In the genomic region with DNA sequence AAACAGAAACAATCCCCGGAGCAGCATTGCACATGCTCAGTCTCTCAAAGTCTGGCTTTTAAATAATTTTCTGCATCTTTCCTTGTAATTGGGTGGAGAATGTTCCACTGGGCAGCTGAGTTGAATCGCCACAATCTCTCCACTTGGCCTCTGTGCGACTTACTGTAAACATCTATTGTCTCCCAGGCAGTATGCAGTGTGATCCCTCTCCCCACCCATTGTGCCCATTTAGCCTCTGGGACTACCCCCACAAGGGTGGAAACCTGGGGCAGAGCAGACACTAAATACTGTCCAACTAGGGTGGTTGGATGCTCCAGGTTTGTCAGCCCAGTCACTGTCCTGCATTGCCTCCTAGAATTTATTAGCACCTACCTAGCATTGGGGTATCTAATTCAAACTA, we compare ENCODE assay signal across 22 cellular contexts.
DNase-seq lines count a peak whose midpoint lies in the region; ATAC-seq and TF ChIP-seq lines count a peak whose summit lies in the region.
"Had no signal": no experiment of that assay in that cellular context is flagged by ENCODE, and none has a peak within 500 bp of the region (broad histone marks: within the 10 kb centered on the region; RNA-seq: fewer than 3 reads in every experiment).

No MANE protein-coding gene starts in this region.

- H3K4me3 Mint-ChIP-seq in activated CD4-positive, alpha-beta T cell treated with anti-CD3 and anti-CD28 coated beads for 36 hours: no peak overlapping the region
- H3K4me3 Mint-ChIP-seq in CD8-positive, alpha-beta memory T cell: peak overlapping the region in 6 of 7 donors; percentile 8 to 70 (median 28)
- H3K4me3 Mint-ChIP-seq in activated CD8-positive, alpha-beta T cell treated with anti-CD3 and anti-CD28 coated beads, Interleukin-2, amount 10 ng/mL, durations not matched to agents 7 days and 5 days: peak overlapping the region; percentile 11
- H3K4me3 Mint-ChIP-seq in naive thymus-derived CD4-positive, alpha-beta T cell: peak overlapping the region in 9 of 10 donors; percentile 32 to 70 (median 48)
- H3K4me3 Mint-ChIP-seq: dendritic cell treated with granulocyte-macrophage colony-stimulating factor and Interleukin-4, amounts not matched to agents 40 ng/mL and 50 ng/mL, for 4 days had no signal

- H3K27me3 Mint-ChIP-seq in activated CD4-positive, alpha-beta T cell treated with anti-CD3 and anti-CD28 coated beads for 36 hours: no peaks in the 10 kb centered on the region
- no peaks in the 10 kb centered on the region for H3K27me3 Mint-ChIP-seq in CD8-positive, alpha-beta memory T cell
- H3K27me3 Mint-ChIP-seq in activated CD8-positive, alpha-beta T cell treated with anti-CD3 and anti-CD28 coated beads, Interleukin-2, amount 10 ng/mL, durations not matched to agents 7 days and 5 days (ENCODE audit: low read depth): no peaks in the 10 kb centered on the region
- H3K27me3 Mint-ChIP-seq in naive thymus-derived CD4-positive, alpha-beta T cell: no peaks in the 10 kb centered on the region
- H3K27me3 Mint-ChIP-seq: dendritic cell treated with granulocyte-macrophage colony-stimulating factor and Interleukin-4, amounts not matched to agents 40 ng/mL and 50 ng/mL, for 4 days had no signal

- peaks cover 66% of the 10 kb centered on the region for H3K4me1 ChIP-seq in CD8-positive, alpha-beta memory T cell (ENCODE audit: insufficient read depth, low read length)
- peaks cover 34 to 58% of the 10 kb centered on the region in 2 donors for H3K4me1 ChIP-seq in naive thymus-derived CD4-positive, alpha-beta T cell (ENCODE audit: control insufficient read depth in 2 of 2, insufficient read depth in 2 of 2, low read length in 2 of 2)
- peaks cover 60% of the 10 kb centered on the region for H3K4me1 ChIP-seq in left ventricle myocardium inferior

- POLR2A ChIA-PET in activated CD4-positive, alpha-beta T cell treated with anti-CD3 and anti-CD28 coated beads for 36 hours (lab: Charles Lee): no interaction called here
- POLR2A ChIA-PET in CD8-positive, alpha-beta memory T cell (lab: Charles Lee): no interaction called here
- POLR2A ChIA-PET in activated CD8-positive, alpha-beta T cell treated with anti-CD3 and anti-CD28 coated beads, Interleukin-2, amount 10 ng/mL, durations not matched to agents 7 days and 5 days (lab: Charles Lee): no interaction called here
- POLR2A ChIA-PET in naive thymus-derived CD4-positive, alpha-beta T cell (lab: Charles Lee): no interaction called here

- no peak for ATAC-seq in activated CD4-positive, alpha-beta T cell treated with anti-CD3 and anti-CD28 coated beads for 36 hours
- no peak for ATAC-seq in activated CD8-positive, alpha-beta T cell treated with anti-CD3 and anti-CD28 coated beads, Interleukin-2, amount 10 ng/mL, durations not matched to agents 7 days and 5 days
- ATAC-seq in naive thymus-derived CD4-positive, alpha-beta T cell: no peak
- ATAC-seq in GM19452 (IDR thresholded peaks at IDR 0.05; ENCODE audit: unreplicated experiment): no peak

- H3K9me3 Mint-ChIP-seq in activated CD4-positive, alpha-beta T cell treated with anti-CD3 and anti-CD28 coated beads for 36 hours (ENCODE audit: low read depth): no peaks in the 10 kb centered on the region
- H3K9me3 Mint-ChIP-seq in CD8-positive, alpha-beta memory T cell: no peaks in the 10 kb centered on the region
- no peaks in the 10 kb centered on the region for H3K9me3 Mint-ChIP-seq in activated CD8-positive, alpha-beta T cell treated with anti-CD3 and anti-CD28 coated beads, Interleukin-2, amount 10 ng/mL, durations not matched to agents 7 days and 5 days (ENCODE audit: insufficient read depth)
- no peaks in the 10 kb centered on the region for H3K9me3 Mint-ChIP-seq in naive thymus-derived CD4-positive, alpha-beta T cell
- H3K9me3 Mint-ChIP-seq: dendritic cell treated with granulocyte-macrophage colony-stimulating factor and Interleukin-4, amounts not matched to agents 40 ng/mL and 50 ng/mL, for 4 days had no signal

- no peaks in the 10 kb centered on the region for H3K27me3 ChIP-seq in CD8-positive, alpha-beta memory T cell (ENCODE audit: insufficient read depth, low read length, poor library complexity, severe bottlenecking)
- H3K27me3 ChIP-seq in naive thymus-derived CD4-positive, alpha-beta T cell (ENCODE audit: control insufficient read depth in 2 of 2, insufficient read depth in 2 of 2, low read length in 2 of 2): no peaks in the 10 kb centered on the region
- no peaks in the 10 kb centered on the region for H3K27me3 ChIP-seq in left ventricle myocardium inferior (ENCODE audit: low read depth)
- H3K27me3 ChIP-seq: right atrium auricular region had no signal

- H3K9me3 ChIP-seq in CD8-positive, alpha-beta memory T cell (ENCODE audit: low read length): no peaks in the 10 kb centered on the region
- H3K9me3 ChIP-seq in naive thymus-derived CD4-positive, alpha-beta T cell (ENCODE audit: control insufficient read depth in 2 of 3, low read length in 3 of 3): no peaks in the 10 kb centered on the region
- no peaks in the 10 kb centered on the region for H3K9me3 ChIP-seq in left ventricle myocardium inferior (replicated peaks)
- H3K9me3 ChIP-seq: A549, right atrium auricular region had no signal

- H3K36me3 Mint-ChIP-seq in activated CD4-positive, alpha-beta T cell treated with anti-CD3 and anti-CD28 coated beads for 36 hours (ENCODE audit: low read depth): peaks cover 11% of the 10 kb centered on the region
- H3K36me3 Mint-ChIP-seq in CD8-positive, alpha-beta memory T cell: no peaks in the 10 kb centered on the region
- H3K36me3 Mint-ChIP-seq in activated CD8-positive, alpha-beta T cell treated with anti-CD3 and anti-CD28 coated beads, Interleukin-2, amount 10 ng/mL, durations not matched to agents 7 days and 5 days (ENCODE audit: low read depth): peaks cover 9% of the 10 kb centered on the region
- peaks cover 0 to 2% (median 0%) of the 10 kb centered on the region in 5 donors for H3K36me3 Mint-ChIP-seq in naive thymus-derived CD4-positive, alpha-beta T cell

- intact Hi-C loops in activated CD4-positive, alpha-beta T cell treated with anti-CD3 and anti-CD28 coated beads for 36 hours (cut with DNase I, micrococcal nuclease): no loop called here
- intact Hi-C loops in naive thymus-derived CD4-positive, alpha-beta T cell (cut with micrococcal nuclease): loop anchor here (5.0 kb wide), 3 partner anchors 90 to 95 kb away; partner anchors contain the start of gene JARID2 (in 1 of the 2)
- intact Hi-C loops in left ventricle myocardium inferior (cut with micrococcal nuclease): no loop called here

- no peak overlapping the region for H3K27ac ChIP-seq in CD8-positive, alpha-beta memory T cell (ENCODE audit: low read depth, low read length)
- H3K27ac ChIP-seq in naive thymus-derived CD4-positive, alpha-beta T cell (ENCODE audit: low read depth, low read length): peak overlapping the region; percentile 61
- no peak overlapping the region for H3K27ac ChIP-seq in left ventricle myocardium inferior (replicated peaks)
- H3K27ac ChIP-seq: A549, C4-2B, right atrium auricular region, RWPE1, WERI-Rb-1 had no signal

- DNase-seq in activated CD4-positive, alpha-beta T cell treated with anti-CD3 and anti-CD28 coated beads for 36 hours: no peak
- DNase-seq in activated CD4-positive, alpha-beta T cell treated with anti-CD3 and anti-CD28 coated beads for 48 hours: no peak
- no peak for DNase-seq in CD8-positive, alpha-beta memory T cell
- no peak for DNase-seq in activated CD8-positive, alpha-beta T cell treated with anti-CD3 and anti-CD28 coated beads, Interleukin-2, amount 10 ng/mL, durations not matched to agents 7 days and 5 days
- DNase-seq in naive thymus-derived CD4-positive, alpha-beta T cell: no peak
- DNase-seq in left ventricle myocardium inferior: no peak
- no peak for DNase-seq in T-helper 9 cell
- DNase-seq: activated CD8-positive, alpha-beta memory T cell treated with anti-CD3 and anti-CD28 coated beads, Interleukin-2, amount 50 U/mL, for 48 hours; DMS79 treated with DMSO at 0.1 percent for 48 hours; foreskin fibroblast; left cardiac atrium; midbrain; NCI-H1694; NCI-H345; occipital lobe; WERI-Rb-1 had no signal

- no peak overlapping the region for H3K4me3 ChIP-seq in CD8-positive, alpha-beta memory T cell (ENCODE audit: low read length)
- H3K4me3 ChIP-seq in naive thymus-derived CD4-positive, alpha-beta T cell (ENCODE audit: low read length): no peak overlapping the region
- H3K4me3 ChIP-seq in left ventricle myocardium inferior: no peak overlapping the region
- H3K4me3 ChIP-seq: A549, right atrium auricular region had no signal

- CTCF ChIA-PET in activated CD4-positive, alpha-beta T cell treated with anti-CD3 and anti-CD28 coated beads for 36 hours (lab: Charles Lee): interaction anchor here (0.8 kb wide), 1 partner anchor 99 kb away, joined by 3 read pairs; no protein-coding TSS in a partner anchor
- CTCF ChIA-PET in CD8-positive, alpha-beta memory T cell (lab: Charles Lee): no interaction called here
- CTCF ChIA-PET in activated CD8-positive, alpha-beta T cell treated with anti-CD3 and anti-CD28 coated beads, Interleukin-2, amount 10 ng/mL, durations not matched to agents 7 days and 5 days (lab: Charles Lee): no interaction called here
- CTCF ChIA-PET in naive thymus-derived CD4-positive, alpha-beta T cell (lab: Charles Lee): interaction anchor here (0.7 kb wide), 1 partner anchor 83 kb away, joined by 3 read pairs; no protein-coding TSS in a partner anchor

- no peaks in the 10 kb centered on the region for H3K36me3 ChIP-seq in CD8-positive, alpha-beta memory T cell (ENCODE audit: insufficient read depth, low read length)
- no peaks in the 10 kb centered on the region for H3K36me3 ChIP-seq in naive thymus-derived CD4-positive, alpha-beta T cell (ENCODE audit: control insufficient read depth in 2 of 3, insufficient read depth in 3 of 3, low read length in 3 of 3)
- H3K36me3 ChIP-seq in left ventricle myocardium inferior: no peaks in the 10 kb centered on the region
- H3K36me3 ChIP-seq: right atrium auricular region, WERI-Rb-1 had no signal

- peaks cover 92% of the 10 kb centered on the region for H3K4me1 Mint-ChIP-seq in activated CD4-positive, alpha-beta T cell treated with anti-CD3 and anti-CD28 coated beads for 36 hours
- H3K4me1 Mint-ChIP-seq in CD8-positive, alpha-beta memory T cell: peaks cover 75 to 89% (median 86%) of the 10 kb centered on the region in 3 donors
- H3K4me1 Mint-ChIP-seq in activated CD8-positive, alpha-beta T cell treated with anti-CD3 and anti-CD28 coated beads, Interleukin-2, amount 10 ng/mL, durations not matched to agents 7 days and 5 days (ENCODE audit: low read depth): peaks cover 86% of the 10 kb centered on the region
- H3K4me1 Mint-ChIP-seq in naive thymus-derived CD4-positive, alpha-beta T cell: peaks cover 63 to 99% (median 83%) of the 10 kb centered on the region in 7 donors

- H3K27ac Mint-ChIP-seq in activated CD4-positive, alpha-beta T cell treated with anti-CD3 and anti-CD28 coated beads for 36 hours: peak overlapping the region; percentile 40
- H3K27ac Mint-ChIP-seq in CD8-positive, alpha-beta memory T cell: peak overlapping the region in 6 of 8 donors; percentile 10 to 80 (median 62)
- peak overlapping the region; percentile 69 for H3K27ac Mint-ChIP-seq in activated CD8-positive, alpha-beta T cell treated with anti-CD3 and anti-CD28 coated beads, Interleukin-2, amount 10 ng/mL, durations not matched to agents 7 days and 5 days
- H3K27ac Mint-ChIP-seq in naive thymus-derived CD4-positive, alpha-beta T cell: peak overlapping the region in 8 of 9 donors; percentile 34 to 93 (median 82)
- H3K27ac Mint-ChIP-seq: dendritic cell treated with granulocyte-macrophage colony-stimulating factor and Interleukin-4, amounts not matched to agents 40 ng/mL and 50 ng/mL, for 4 days had no signal

- no peak for TF ChIP-seq CTCF in left ventricle myocardium inferior (IDR thresholded peaks at IDR 0.05; ENCODE audit: borderline replicate concordance)

Comparison
In these comparisons a context has a peak if more than half of its experiments do, and no peak if none do; other contexts are left out.
1. CTCF ChIA-PET loops: an anchor here in activated CD4-positive, alpha-beta T cell treated with anti-CD3 and anti-CD28 coated beads for 36 hours (0.8 kb wide) and naive thymus-derived CD4-positive, alpha-beta T cell (0.7 kb wide); none called in CD8-positive, alpha-beta memory T cell and activated CD8-positive, alpha-beta T cell treated with anti-CD3 and anti-CD28 coated beads, Interleukin-2, amount 10 ng/mL, durations not matched to agents 7 days and 5 days.
2. intact Hi-C loops: an anchor here in naive thymus-derived CD4-positive, alpha-beta T cell (5.0 kb wide); none called in activated CD4-positive, alpha-beta T cell treated with anti-CD3 and anti-CD28 coated beads for 36 hours and left ventricle myocardium inferior.